Comparison of ENCODE assay signal across 3 cellular contexts in the genomic region with DNA sequence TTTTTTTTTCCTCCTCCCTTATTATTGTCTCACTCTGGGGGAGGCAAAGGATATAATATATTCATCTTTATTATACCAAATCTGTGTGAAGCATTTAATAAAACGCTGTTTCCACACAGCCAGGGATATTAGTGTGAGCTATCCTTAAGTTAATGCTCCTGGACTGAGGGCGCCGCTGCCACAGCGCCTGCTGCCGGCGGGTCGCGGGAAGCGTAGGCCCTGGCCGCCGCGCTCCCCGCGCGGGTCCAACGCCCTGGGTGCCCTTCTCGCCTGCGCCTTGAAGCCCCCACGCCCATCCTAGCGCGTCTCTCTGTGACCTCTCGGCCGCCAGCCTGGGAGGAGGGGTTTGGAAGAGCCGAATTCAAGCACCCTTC.
A peak's percentile ranks its signal among the peaks of the same experiment; 100 is the strongest.
TF ChIP-seq lines count a peak whose summit lies in the region.

No MANE protein-coding gene starts in this region.

TF ChIP-seq in A549, 52 proteins besides CTCF, POLR2A, EP300 and RAD21:
- no peak for TF ChIP-seq NFE2L2 (conservative IDR thresholded peaks at IDR 0.05; ENCODE audit: low read length)
- TF ChIP-seq PHF8 (IDR thresholded peaks at IDR 0.05; ENCODE audit: borderline replicate concordance, low read depth): no peak
- no peak for TF ChIP-seq MYC (IDR thresholded peaks at IDR 0.05; ENCODE audit: borderline replicate concordance, low read length)
- TF ChIP-seq ZC3H11A (IDR thresholded peaks at IDR 0.05): no peak
- no peak for TF ChIP-seq EHF (CRISPR knock-in tag; IDR thresholded peaks at IDR 0.05)
- no peak for TF ChIP-seq CHD2 (IDR thresholded peaks at IDR 0.05; ENCODE audit: low read length, partially characterized antibody)
- TF ChIP-seq, protein P1, sequence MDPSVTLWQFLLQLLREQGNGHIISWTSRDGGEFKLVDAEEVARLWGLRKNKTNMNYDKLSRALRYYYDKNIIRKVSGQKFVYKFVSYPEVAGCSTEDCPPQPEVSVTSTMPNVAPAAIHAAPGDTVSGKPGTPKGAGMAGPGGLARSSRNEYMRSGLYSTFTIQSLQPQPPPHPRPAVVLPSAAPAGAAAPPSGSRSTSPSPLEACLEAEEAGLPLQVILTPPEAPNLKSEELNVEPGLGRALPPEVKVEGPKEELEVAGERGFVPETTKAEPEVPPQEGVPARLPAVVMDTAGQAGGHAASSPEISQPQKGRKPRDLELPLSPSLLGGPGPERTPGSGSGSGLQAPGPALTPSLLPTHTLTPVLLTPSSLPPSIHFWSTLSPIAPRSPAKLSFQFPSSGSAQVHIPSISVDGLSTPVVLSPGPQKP (IDR thresholded peaks at IDR 0.05; ENCODE audit: low read depth, low read length): no peak
- TF ChIP-seq, protein P2, sequence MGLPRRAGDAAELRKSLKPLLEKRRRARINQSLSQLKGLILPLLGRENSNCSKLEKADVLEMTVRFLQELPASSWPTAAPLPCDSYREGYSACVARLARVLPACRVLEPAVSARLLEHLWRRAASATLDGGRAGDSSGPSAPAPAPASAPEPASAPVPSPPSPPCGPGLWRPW (IDR thresholded peaks at IDR 0.05): no peak

TF ChIP-seq in GM23338, 12 proteins besides CTCF, POLR2A, EP300 and RAD21:
- TF ChIP-seq ZNF331 (CRISPR knock-in tag; IDR thresholded peaks at IDR 0.05; ENCODE audit: low read depth): no peak
- TF ChIP-seq EZH2phosphoT487 (IDR thresholded peaks at IDR 0.05; ENCODE audit: unreplicated experiment): no peak
- no peak for TF ChIP-seq POLR2AphosphoS5 (IDR thresholded peaks at IDR 0.05; ENCODE audit: low read depth)
- TF ChIP-seq EZH2 (IDR thresholded peaks at IDR 0.05; ENCODE audit: low read depth, unreplicated experiment): peak; percentile 68
- no peak for TF ChIP-seq CREB1 (CRISPR knock-in tag; IDR thresholded peaks at IDR 0.05; ENCODE audit: low read depth)

TF ChIP-seq in K562, 482 proteins besides CTCF, POLR2A, EP300 and RAD21:
- TF ChIP-seq, protein P3, sequence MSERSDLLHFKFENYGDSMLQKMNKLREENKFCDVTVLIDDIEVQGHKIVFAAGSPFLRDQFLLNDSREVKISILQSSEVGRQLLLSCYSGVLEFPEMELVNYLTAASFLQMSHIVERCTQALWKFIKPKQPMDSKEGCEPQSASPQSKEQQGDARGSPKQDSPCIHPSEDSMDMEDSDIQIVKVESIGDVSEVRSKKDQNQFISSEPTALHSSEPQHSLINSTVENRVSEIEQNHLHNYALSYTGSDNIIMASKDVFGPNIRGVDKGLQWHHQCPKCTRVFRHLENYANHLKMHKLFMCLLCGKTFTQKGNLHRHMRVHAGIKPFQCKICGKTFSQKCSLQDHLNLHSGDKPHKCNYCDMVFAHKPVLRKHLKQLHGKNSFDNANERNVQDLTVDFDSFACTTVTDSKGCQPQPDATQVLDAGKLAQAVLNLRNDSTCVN (CRISPR knock-in tag; IDR thresholded peaks at IDR 0.05): no peak
- TF ChIP-seq RAD51 (IDR thresholded peaks at IDR 0.05; ENCODE audit: borderline replicate concordance, low read depth) (no peak), PURB (CRISPR knock-in tag; IDR thresholded peaks at IDR 0.05; ENCODE audit: low read depth) (no peak), CBX2 (IDR thresholded peaks at IDR 0.05; ENCODE audit: insufficient read depth, low read length, poor library complexity, severe bottlenecking) (no peak), MEIS2 (IDR thresholded peaks at IDR 0.05; ENCODE audit: partially characterized antibody) (no peak), ZNF316 (IDR thresholded peaks at IDR 0.05) (no peak), CC2D1A (IDR thresholded peaks at IDR 0.05) (no peak), ZNF3 (CRISPR knock-in tag; IDR thresholded peaks at IDR 0.05) (no peak), ARID2 (IDR thresholded peaks at IDR 0.05) (no peak), CAMTA2 (CRISPR knock-in tag; conservative IDR thresholded peaks at IDR 0.05) (no peak), CTBP1 (IDR thresholded peaks at IDR 0.05; ENCODE audit: borderline replicate concordance) (no peak), SAP30 (IDR thresholded peaks at IDR 0.05; ENCODE audit: borderline replicate concordance, insufficient read depth, low read depth, low read length, poor library complexity, severe bottlenecking) (no peak)
- TF ChIP-seq, protein P4, sequence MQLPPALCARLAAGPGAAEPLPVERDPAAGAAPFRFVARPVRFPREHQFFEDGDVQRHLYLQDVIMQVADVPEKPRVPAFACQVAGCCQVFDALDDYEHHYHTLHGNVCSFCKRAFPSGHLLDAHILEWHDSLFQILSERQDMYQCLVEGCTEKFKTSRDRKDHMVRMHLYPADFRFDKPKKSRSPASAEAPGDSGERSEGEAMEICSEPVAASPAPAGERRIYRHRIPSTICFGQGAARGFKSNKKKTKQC (CRISPR knock-in tag; IDR thresholded peaks at IDR 0.05): no peak
- TF ChIP-seq, protein P5, sequence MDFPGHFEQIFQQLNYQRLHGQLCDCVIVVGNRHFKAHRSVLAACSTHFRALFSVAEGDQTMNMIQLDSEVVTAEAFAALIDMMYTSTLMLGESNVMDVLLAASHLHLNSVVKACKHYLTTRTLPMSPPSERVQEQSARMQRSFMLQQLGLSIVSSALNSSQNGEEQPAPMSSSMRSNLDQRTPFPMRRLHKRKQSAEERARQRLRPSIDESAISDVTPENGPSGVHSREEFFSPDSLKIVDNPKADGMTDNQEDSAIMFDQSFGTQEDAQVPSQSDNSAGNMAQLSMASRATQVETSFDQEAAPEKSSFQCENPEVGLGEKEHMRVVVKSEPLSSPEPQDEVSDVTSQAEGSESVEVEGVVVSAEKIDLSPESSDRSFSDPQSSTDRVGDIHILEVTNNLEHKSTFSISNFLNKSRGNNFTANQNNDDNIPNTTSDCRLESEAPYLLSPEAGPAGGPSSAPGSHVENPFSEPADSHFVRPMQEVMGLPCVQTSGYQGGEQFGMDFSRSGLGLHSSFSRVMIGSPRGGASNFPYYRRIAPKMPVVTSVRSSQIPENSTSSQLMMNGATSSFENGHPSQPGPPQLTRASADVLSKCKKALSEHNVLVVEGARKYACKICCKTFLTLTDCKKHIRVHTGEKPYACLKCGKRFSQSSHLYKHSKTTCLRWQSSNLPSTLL (IDR thresholded peaks at IDR 0.05): no peak
- TF ChIP-seq, protein P6, sequence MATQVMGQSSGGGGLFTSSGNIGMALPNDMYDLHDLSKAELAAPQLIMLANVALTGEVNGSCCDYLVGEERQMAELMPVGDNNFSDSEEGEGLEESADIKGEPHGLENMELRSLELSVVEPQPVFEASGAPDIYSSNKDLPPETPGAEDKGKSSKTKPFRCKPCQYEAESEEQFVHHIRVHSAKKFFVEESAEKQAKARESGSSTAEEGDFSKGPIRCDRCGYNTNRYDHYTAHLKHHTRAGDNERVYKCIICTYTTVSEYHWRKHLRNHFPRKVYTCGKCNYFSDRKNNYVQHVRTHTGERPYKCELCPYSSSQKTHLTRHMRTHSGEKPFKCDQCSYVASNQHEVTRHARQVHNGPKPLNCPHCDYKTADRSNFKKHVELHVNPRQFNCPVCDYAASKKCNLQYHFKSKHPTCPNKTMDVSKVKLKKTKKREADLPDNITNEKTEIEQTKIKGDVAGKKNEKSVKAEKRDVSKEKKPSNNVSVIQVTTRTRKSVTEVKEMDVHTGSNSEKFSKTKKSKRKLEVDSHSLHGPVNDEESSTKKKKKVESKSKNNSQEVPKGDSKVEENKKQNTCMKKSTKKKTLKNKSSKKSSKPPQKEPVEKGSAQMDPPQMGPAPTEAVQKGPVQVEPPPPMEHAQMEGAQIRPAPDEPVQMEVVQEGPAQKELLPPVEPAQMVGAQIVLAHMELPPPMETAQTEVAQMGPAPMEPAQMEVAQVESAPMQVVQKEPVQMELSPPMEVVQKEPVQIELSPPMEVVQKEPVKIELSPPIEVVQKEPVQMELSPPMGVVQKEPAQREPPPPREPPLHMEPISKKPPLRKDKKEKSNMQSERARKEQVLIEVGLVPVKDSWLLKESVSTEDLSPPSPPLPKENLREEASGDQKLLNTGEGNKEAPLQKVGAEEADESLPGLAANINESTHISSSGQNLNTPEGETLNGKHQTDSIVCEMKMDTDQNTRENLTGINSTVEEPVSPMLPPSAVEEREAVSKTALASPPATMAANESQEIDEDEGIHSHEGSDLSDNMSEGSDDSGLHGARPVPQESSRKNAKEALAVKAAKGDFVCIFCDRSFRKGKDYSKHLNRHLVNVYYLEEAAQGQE (CRISPR knock-in tag; IDR thresholded peaks at IDR 0.05; ENCODE audit: low read depth): no peak
